ENCODE assay signal across 24 cellular contexts in the genomic region with DNA sequence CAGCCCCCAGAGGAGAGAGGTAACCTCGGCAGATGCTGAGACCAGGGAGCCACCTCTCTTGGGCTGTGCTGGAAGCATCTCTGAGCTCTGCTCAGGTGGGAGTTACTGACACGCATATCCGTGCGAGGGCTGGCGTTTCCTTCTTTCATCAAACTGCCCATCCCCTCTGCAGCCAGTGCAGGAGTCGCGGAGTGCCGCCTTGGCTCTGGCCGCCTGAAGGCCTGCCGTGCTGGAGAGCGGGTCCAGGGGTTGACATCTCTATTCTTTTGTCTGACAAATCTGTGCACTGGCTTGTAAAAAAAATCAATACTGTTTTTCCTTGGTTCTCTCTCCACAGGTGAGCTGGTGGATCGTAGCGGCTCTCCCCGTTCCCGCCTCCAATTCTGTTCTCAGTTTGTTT.
"Had no signal": no experiment of that assay in that cellular context is flagged by ENCODE, and none has a peak within 500 bp of the region (broad histone marks: within the 10 kb centered on the region; RNA-seq: fewer than 3 reads in every experiment).

No MANE protein-coding gene starts in this region.

- DNase-seq: Karpas-422, KBM-7, MG63, NCI-H1092, NCI-H1105 treated with DMSO at 0.1 percent for 48 hours, NCI-H1417 treated with DMSO at 0.1 percent for 48 hours, NCI-H146, NCI-H1694 treated with DMSO at 0.1 percent for 48 hours, NCI-H1930, NCI-H2081, NCI-H2107, NCI-H2171 treated with DMSO at 0.1 percent for 48 hours, NCI-H345, NCI-H446 treated with DMSO at 0.1 percent for 48 hours, NCI-H510A treated with DMSO at 0.1 percent for 48 hours, NCI-H526, NCI-H774, PC-3, SHP77, SK-N-SH, SW 1271, T-cell had no signal

- H3K4me1 Mint-ChIP-seq: T-cell had no signal

- H3K4me3 Mint-ChIP-seq: T-cell had no signal

- H3K36me3 Mint-ChIP-seq: T-cell had no signal

- H3K27ac ChIP-seq: RWPE1 had no signal

- H3K27ac Mint-ChIP-seq: T-cell had no signal

- H3K27me3 ChIP-seq: MG63 had no signal

- ATAC-seq: Panc1, PC-3, T-cell had no signal

- H3K4me3 ChIP-seq: MG63 had no signal

- H3K4me2 ChIP-seq: SK-N-SH had no signal

- H3K9me3 ChIP-seq: MG63, SK-N-SH had no signal

- H3K9me3 Mint-ChIP-seq: T-cell had no signal

- H3K36me3 ChIP-seq: MG63 had no signal
